Comparison of ENCODE assay signal across 16 cellular contexts in the genomic region with DNA sequence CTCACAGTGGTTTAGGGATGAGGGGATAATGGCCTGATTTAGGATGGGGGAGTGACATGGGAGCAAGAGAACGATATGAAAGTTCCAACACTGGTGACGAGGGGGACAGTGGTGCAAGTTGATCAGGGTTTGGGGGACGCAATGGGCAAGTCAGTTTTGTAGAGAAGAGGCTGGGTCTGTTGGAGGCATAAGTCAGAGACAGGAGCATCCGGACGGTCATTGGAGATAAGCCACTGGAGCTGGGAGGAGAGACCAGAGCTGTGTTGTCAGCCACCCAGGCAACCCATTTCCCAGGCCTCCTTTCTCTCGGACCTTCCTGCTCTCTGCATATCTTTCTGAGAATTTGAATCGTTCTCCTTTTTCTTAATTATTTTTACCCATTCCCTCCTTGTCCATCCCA. TPM values are rescaled to one million over a fixed set of nuclear protein-coding genes. Genes with fewer than 3 reads are reported as not detected.
A peak's percentile ranks its signal among the peaks of the same experiment; 100 is the strongest.
DNase-seq lines count a peak whose midpoint lies in the region; ATAC-seq and TF ChIP-seq lines count a peak whose summit lies in the region.
"Had no signal": no experiment of that assay in that cellular context is flagged by ENCODE, and none has a peak within 500 bp of the region (broad histone marks: within the 10 kb centered on the region; RNA-seq: fewer than 3 reads in every experiment).

No MANE protein-coding gene starts in this region.

- no peak for DNase-seq in activated T-cell treated with anti-CD3 and anti-CD28 coated beads, Interleukin-2, amount 50 U/mL, for 24 hours
- DNase-seq in activated T-cell treated with anti-CD3 and anti-CD28 coated beads, Interleukin-2, amount 50 U/mL, for 4 hours: no peak
- DNase-seq in chondrocyte (ENCODE audit: low spot score) (peak; percentile 17), dermis blood vessel endothelial cell (no peak), hepatic stellate cell (ENCODE audit: low spot score) (no peak)
- DNase-seq: GF-D8; HFFc6; NCI-H1436 treated with DMSO at 0.1 percent for 48 hours; NCI-H2081; NCI-H526 treated with DMSO at 0.1 percent for 48 hours; NK-92 treated with Interleukin-12 subunit alpha and Interleukin-12 subunit beta, amount 100 ng/mL, for 24 hours; OCI-M1 had no signal

- TF ChIP-seq POLR2A in Raji (IDR thresholded peaks at IDR 0.05; ENCODE audit: insufficient read depth, low read depth, low read length): 0 out of 2 replicates have a peak, but pooled peaks have one; percentile 6

- H3K9me3 Mint-ChIP-seq in activated T-cell treated with anti-CD3 and anti-CD28 coated beads, Interleukin-2, amount 50 U/mL, for 24 hours: no peaks in the 10 kb centered on the region
- H3K9me3 Mint-ChIP-seq in activated T-cell treated with anti-CD3 and anti-CD28 coated beads, Interleukin-2, amount 50 U/mL, for 4 hours: no peaks in the 10 kb centered on the region
- H3K9me3 Mint-ChIP-seq in chondrocyte (ENCODE audit: low read depth): no peaks in the 10 kb centered on the region
- no peaks in the 10 kb centered on the region for H3K9me3 Mint-ChIP-seq in stimulated activated memory B cell treated with anti-CD40 and anti-IgM and Interleukin-4, amounts not matched to agents 10 μg/mL and 1 μg/mL and 100 μg/mL, for 72 hours
- H3K9me3 Mint-ChIP-seq: CD14-positive monocyte, HFFc6 had no signal

- ATAC-seq in activated T-cell treated with anti-CD3 and anti-CD28 coated beads, Interleukin-2, amount 50 U/mL, for 4 hours: no peak
- no peak for ATAC-seq in stimulated activated memory B cell treated with anti-CD40 and anti-IgM and Interleukin-4, amounts not matched to agents 10 μg/mL and 1 μg/mL and 100 μg/mL, for 72 hours
- ATAC-seq in GM19351 (IDR thresholded peaks at IDR 0.05; ENCODE audit: unreplicated experiment): no peak

- H3K27ac Mint-ChIP-seq in activated T-cell treated with anti-CD3 and anti-CD28 coated beads, Interleukin-2, amount 50 U/mL, for 24 hours: peak overlapping the region; percentile 6
- H3K27ac Mint-ChIP-seq in chondrocyte (ENCODE audit: unreplicated experiment): no peak overlapping the region
- H3K27ac Mint-ChIP-seq in stimulated activated memory B cell treated with anti-CD40 and anti-IgM and Interleukin-4, amounts not matched to agents 10 μg/mL and 1 μg/mL and 100 μg/mL, for 72 hours: peak overlapping the region; percentile 24
- H3K27ac Mint-ChIP-seq: HFFc6 had no signal

- H3K4me1 Mint-ChIP-seq in activated T-cell treated with anti-CD3 and anti-CD28 coated beads, Interleukin-2, amount 50 U/mL, for 24 hours (ENCODE audit: low read depth): peaks cover 38% of the 10 kb centered on the region
- peaks cover 32% of the 10 kb centered on the region for H3K4me1 Mint-ChIP-seq in activated T-cell treated with anti-CD3 and anti-CD28 coated beads, Interleukin-2, amount 50 U/mL, for 4 hours (ENCODE audit: low read depth)
- H3K4me1 Mint-ChIP-seq in chondrocyte (ENCODE audit: low read depth): peaks cover 8% of the 10 kb centered on the region
- peaks cover 46% of the 10 kb centered on the region for H3K4me1 Mint-ChIP-seq in stimulated activated memory B cell treated with anti-CD40 and anti-IgM and Interleukin-4, amounts not matched to agents 10 μg/mL and 1 μg/mL and 100 μg/mL, for 72 hours

- H3K36me3 Mint-ChIP-seq in activated T-cell treated with anti-CD3 and anti-CD28 coated beads, Interleukin-2, amount 50 U/mL, for 24 hours (ENCODE audit: low read depth): peaks cover 92% of the 10 kb centered on the region
- peaks cover 22% of the 10 kb centered on the region for H3K36me3 Mint-ChIP-seq in activated T-cell treated with anti-CD3 and anti-CD28 coated beads, Interleukin-2, amount 50 U/mL, for 4 hours (ENCODE audit: insufficient read depth)
- H3K36me3 Mint-ChIP-seq in chondrocyte (ENCODE audit: low read depth): peaks cover 21% of the 10 kb centered on the region
- peaks cover 52% of the 10 kb centered on the region for H3K36me3 Mint-ChIP-seq in stimulated activated memory B cell treated with anti-CD40 and anti-IgM and Interleukin-4, amounts not matched to agents 10 μg/mL and 1 μg/mL and 100 μg/mL, for 72 hours

- no peaks in the 10 kb centered on the region for H3K27me3 Mint-ChIP-seq in activated T-cell treated with anti-CD3 and anti-CD28 coated beads, Interleukin-2, amount 50 U/mL, for 24 hours
- no peaks in the 10 kb centered on the region for H3K27me3 Mint-ChIP-seq in activated T-cell treated with anti-CD3 and anti-CD28 coated beads, Interleukin-2, amount 50 U/mL, for 4 hours (ENCODE audit: low read depth)
- H3K27me3 Mint-ChIP-seq in chondrocyte (ENCODE audit: low read depth): no peaks in the 10 kb centered on the region
- H3K27me3 Mint-ChIP-seq in stimulated activated memory B cell treated with anti-CD40 and anti-IgM and Interleukin-4, amounts not matched to agents 10 μg/mL and 1 μg/mL and 100 μg/mL, for 72 hours: no peaks in the 10 kb centered on the region

- no peak overlapping the region for H3K4me3 Mint-ChIP-seq in activated T-cell treated with anti-CD3 and anti-CD28 coated beads, Interleukin-2, amount 50 U/mL, for 24 hours
- H3K4me3 Mint-ChIP-seq in activated T-cell treated with anti-CD3 and anti-CD28 coated beads, Interleukin-2, amount 50 U/mL, for 4 hours: no peak overlapping the region
- H3K4me3 Mint-ChIP-seq in chondrocyte (ENCODE audit: unreplicated experiment): no peak overlapping the region
- no peak overlapping the region for H3K4me3 Mint-ChIP-seq in stimulated activated memory B cell treated with anti-CD40 and anti-IgM and Interleukin-4, amounts not matched to agents 10 μg/mL and 1 μg/mL and 100 μg/mL, for 72 hours
- H3K4me3 Mint-ChIP-seq: CD14-positive monocyte, HFFc6 had no signal

- TF ChIP-seq CTCF in chondrocyte (IDR thresholded peaks at IDR 0.05): no peak

RNA-seq across cellular contexts. Expression of gene DNPH1, which starts 9.5 kb away (rescaled TPM):
- total RNA-seq in activated T-cell treated with anti-CD3 and anti-CD28 coated beads, Interleukin-2, amount 50 U/mL, for 4 hours: 10 to 100 TPM; 27.5 to 52.1 (median 51.0) TPM
- total RNA-seq in chondrocyte: 22.8 to 34.1 TPM (median 24.5 TPM) in 3 replicates
- total RNA-seq in dermis blood vessel endothelial cell: 29.0 and 31.5 TPM in 2 replicates

RNA-seq across cellular contexts. Expression of gene TTBK1, which starts 23.5 kb away (rescaled TPM):
- total RNA-seq in activated T-cell treated with anti-CD3 and anti-CD28 coated beads, Interleukin-2, amount 50 U/mL, for 4 hours: under 1 TPM; 0.20 to 0.38 (median 0.21) TPM
- total RNA-seq in chondrocyte (0.07 TPM in 1 of 3 replicates, not detected in the others), dermis blood vessel endothelial cell (0.05 TPM in 1 of 2 replicates, not detected in the other)
- total RNA-seq: HFFc6 had no signal

RNA-seq across cellular contexts. Expression of gene CUL9, which starts 37.8 kb away (rescaled TPM):
- total RNA-seq in activated T-cell treated with anti-CD3 and anti-CD28 coated beads, Interleukin-2, amount 50 U/mL, for 4 hours: 10 to 100 TPM; 29.5 to 32.3 (median 30.4) TPM
- total RNA-seq in chondrocyte (17.5 to 36.6 TPM (median 19.8 TPM) in 3 replicates), dermis blood vessel endothelial cell (25.9 and 33.8 TPM in 2 replicates)

RNA-seq across cellular contexts. Expression of gene SRF, which starts 48.7 kb away (rescaled TPM):
- 10 to 100 TPM; 72.0 to 80.1 (median 72.8) TPM for total RNA-seq in activated T-cell treated with anti-CD3 and anti-CD28 coated beads, Interleukin-2, amount 50 U/mL, for 4 hours
- total RNA-seq in chondrocyte (42.2 to 43.9 TPM (median 42.7 TPM) in 3 replicates), dermis blood vessel endothelial cell (16.5 and 19.7 TPM in 2 replicates)
